Comparison of ENCODE assay signal across 7 cellular contexts in the genomic region with DNA sequence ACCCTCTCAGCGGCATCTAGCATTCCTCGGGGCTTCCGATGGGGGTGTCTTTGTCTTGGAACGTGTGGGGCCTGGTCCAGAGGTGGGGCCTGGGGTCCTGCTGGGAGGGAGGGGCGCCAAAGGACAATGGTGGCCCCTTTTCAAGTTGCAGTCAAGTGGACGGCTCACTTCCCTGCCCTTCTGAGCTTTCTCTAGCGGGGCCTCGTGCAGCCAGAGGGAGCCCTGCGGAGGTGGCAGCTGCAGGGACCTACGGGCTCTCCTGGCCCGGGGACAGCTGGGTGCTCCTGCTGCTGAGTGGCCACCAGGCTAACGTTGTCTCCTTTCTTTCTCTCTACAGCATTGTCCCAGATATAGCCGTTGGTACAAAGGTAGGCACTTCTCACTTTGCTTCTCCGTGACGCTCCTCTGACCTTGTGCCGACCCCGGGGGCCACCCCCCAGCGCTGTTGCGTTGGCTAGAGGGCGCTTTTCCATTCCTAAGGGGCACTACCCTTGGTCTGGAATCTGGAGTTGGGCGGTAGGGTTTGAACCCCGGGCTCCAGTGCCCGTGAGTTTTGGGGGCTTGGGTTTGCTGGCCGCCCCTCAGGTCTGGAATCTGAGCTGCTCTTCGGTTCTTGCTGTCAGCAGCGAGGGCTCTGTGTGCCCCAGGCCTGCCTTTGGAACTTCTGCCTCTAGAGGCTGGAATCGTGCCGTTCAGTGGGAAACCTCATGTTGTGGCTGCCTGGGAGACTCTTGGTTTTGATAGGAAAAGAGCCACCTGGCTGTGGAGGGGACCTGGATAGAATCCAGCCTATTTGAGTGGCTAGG. TPM values are rescaled to one million over a fixed set of nuclear protein-coding genes. Genes with fewer than 3 reads are reported as not detected.
DNase-seq lines count a peak whose midpoint lies in the region; ATAC-seq and TF ChIP-seq lines count a peak whose summit lies in the region.
"Had no signal": no experiment of that assay in that cellular context is flagged by ENCODE, and none has a peak within 500 bp of the region (broad histone marks: within the 10 kb centered on the region; RNA-seq: fewer than 3 reads in every experiment).

No MANE protein-coding gene starts in this region.

- POLR2A ChIA-PET in activated B cell treated with CpG ODN at 0.5 μM for 24 hours (lab: Charles Lee) = interaction anchor here (1.9 kb wide), 1 partner anchor 9 kb away, joined by 5 read pairs; no protein-coding TSS in a partner anchor

- DNase-seq in HCEC 1CT (peak; percentile 66), activated B cell treated with CpG ODN at 0.5 μM for 24 hours (no peak), kidney tubule cell (ENCODE audit: low spot score) (peak; percentile 56)
- DNase-seq in activated CD4-positive, CD25-positive, alpha-beta regulatory T cell treated with anti-CD3 and anti-CD28 coated beads, Interleukin-2, amount 50 U/mL, for 72 hours = no peak
- DNase-seq in central memory CD4-positive, alpha-beta T cell = no peak

- H3K4me1 Mint-ChIP-seq in activated B cell treated with CpG ODN at 0.5 μM for 24 hours = peaks cover 40% of the 10 kb centered on the region

- H3K4me3 Mint-ChIP-seq in activated B cell treated with CpG ODN at 0.5 μM for 24 hours = peak overlapping the region; percentile 86

- peaks cover 42% of the 10 kb centered on the region for H3K36me3 Mint-ChIP-seq in activated B cell treated with CpG ODN at 0.5 μM for 24 hours (ENCODE audit: low read depth)

- peak overlapping the region; percentile 69 for H3K27ac Mint-ChIP-seq in activated B cell treated with CpG ODN at 0.5 μM for 24 hours

- no peaks in the 10 kb centered on the region for H3K9me3 Mint-ChIP-seq in activated B cell treated with CpG ODN at 0.5 μM for 24 hours

- ATAC-seq in activated B cell treated with CpG ODN at 0.5 μM for 24 hours (ENCODE audit: low read depth) = no peak
- ATAC-seq in GM19035 (IDR thresholded peaks at IDR 0.05; ENCODE audit: unreplicated experiment) = no peak

- intact Hi-C loops in activated B cell treated with CpG ODN at 0.5 μM for 24 hours (cut with micrococcal nuclease) = loop anchor here (5.0 kb wide), 3 partner anchors 108 to 853 kb away; a partner anchor contains a TSS

- no peak for TF ChIP-seq CTCF in activated B cell treated with CpG ODN at 0.5 μM for 24 hours (IDR thresholded peaks at IDR 0.05)

- CTCF ChIA-PET in activated B cell treated with CpG ODN at 0.5 μM for 24 hours (lab: Charles Lee) = interaction anchor here (1.5 kb wide), 1 partner anchor 64 kb away, joined by 5 read pairs; no protein-coding TSS in a partner anchor

- no peaks in the 10 kb centered on the region for H3K27me3 Mint-ChIP-seq in activated B cell treated with CpG ODN at 0.5 μM for 24 hours

RNA-seq across cellular contexts. Expression of a gene that starts 2.0 kb away (rescaled TPM):
- total RNA-seq in activated B cell treated with CpG ODN at 0.5 μM for 24 hours = 404 and 417 TPM in 2 replicates

RNA-seq across cellular contexts. Expression of a gene that starts 22.5 kb away (rescaled TPM):
- total RNA-seq in activated B cell treated with CpG ODN at 0.5 μM for 24 hours = not detected in 2 replicates

RNA-seq across cellular contexts. Expression of a gene that starts 28.4 kb away (rescaled TPM):
- total RNA-seq in activated B cell treated with CpG ODN at 0.5 μM for 24 hours = 0.20 and 1.3 TPM in 2 replicates
- total RNA-seq: dermis microvascular lymphatic vessel endothelial cell had no signal

RNA-seq across cellular contexts. Expression of a gene that starts 41.5 kb away (rescaled TPM):
- not detected in 2 replicates for total RNA-seq in activated B cell treated with CpG ODN at 0.5 μM for 24 hours
- total RNA-seq: dermis microvascular lymphatic vessel endothelial cell had no signal

RNA-seq across cellular contexts. Expression of a gene that starts 48.4 kb away (rescaled TPM):
- total RNA-seq in activated B cell treated with CpG ODN at 0.5 μM for 24 hours = not detected in 2 replicates
- total RNA-seq: dermis microvascular lymphatic vessel endothelial cell had no signal

Comparison
In these comparisons a context has a peak if more than half of its experiments do, and no peak if none do; other contexts are left out.
1. DNase-seq: peak in HCEC 1CT (single experiment) and kidney tubule cell (single experiment); none in activated B cell treated with CpG ODN at 0.5 μM for 24 hours (single experiment), activated CD4-positive, CD25-positive, alpha-beta regulatory T cell treated with anti-CD3 and anti-CD28 coated beads, Interleukin-2, amount 50 U/mL, for 72 hours (single experiment) and central memory CD4-positive, alpha-beta T cell (single experiment).